ENCODE assay signal across 1 cellular context in the genomic region with DNA sequence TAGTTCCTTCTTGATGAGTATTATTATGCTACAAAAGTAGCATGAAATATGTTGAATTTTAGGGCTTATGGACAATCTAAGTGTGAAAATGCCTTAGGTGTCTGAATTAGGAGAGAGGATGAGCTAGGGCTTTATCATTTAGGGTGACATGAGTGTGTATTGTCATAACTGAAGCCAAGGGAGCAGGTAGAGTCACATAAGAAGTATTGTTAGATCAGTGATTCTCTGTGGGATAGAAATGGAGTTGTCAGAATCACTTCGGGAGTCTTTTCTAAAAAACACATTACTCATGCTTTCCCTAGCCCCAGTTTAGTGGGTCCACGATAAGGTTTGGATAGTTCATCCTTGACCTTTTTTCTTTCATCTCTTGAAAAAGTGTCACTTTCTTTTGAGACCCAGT.
TF ChIP-seq lines count a peak whose summit lies in the region.

No MANE protein-coding gene starts in this region.

TF ChIP-seq in WTC11, 78 proteins besides CTCF, POLR2A, EP300 and RAD21:
- TF ChIP-seq CDX4 (CRISPR knock-in tag; IDR thresholded peaks at IDR 0.05; ENCODE audit: borderline replicate concordance): no peak
- no peak for TF ChIP-seq CREB1 (CRISPR knock-in tag; IDR thresholded peaks at IDR 0.05)
- TF ChIP-seq ZNF317 (CRISPR knock-in tag; IDR thresholded peaks at IDR 0.05; ENCODE audit: borderline replicate concordance, low read depth): no peak
- TF ChIP-seq ZNF532 (CRISPR knock-in tag; IDR thresholded peaks at IDR 0.05; ENCODE audit: borderline replicate concordance): no peak
- TF ChIP-seq, protein P1, sequence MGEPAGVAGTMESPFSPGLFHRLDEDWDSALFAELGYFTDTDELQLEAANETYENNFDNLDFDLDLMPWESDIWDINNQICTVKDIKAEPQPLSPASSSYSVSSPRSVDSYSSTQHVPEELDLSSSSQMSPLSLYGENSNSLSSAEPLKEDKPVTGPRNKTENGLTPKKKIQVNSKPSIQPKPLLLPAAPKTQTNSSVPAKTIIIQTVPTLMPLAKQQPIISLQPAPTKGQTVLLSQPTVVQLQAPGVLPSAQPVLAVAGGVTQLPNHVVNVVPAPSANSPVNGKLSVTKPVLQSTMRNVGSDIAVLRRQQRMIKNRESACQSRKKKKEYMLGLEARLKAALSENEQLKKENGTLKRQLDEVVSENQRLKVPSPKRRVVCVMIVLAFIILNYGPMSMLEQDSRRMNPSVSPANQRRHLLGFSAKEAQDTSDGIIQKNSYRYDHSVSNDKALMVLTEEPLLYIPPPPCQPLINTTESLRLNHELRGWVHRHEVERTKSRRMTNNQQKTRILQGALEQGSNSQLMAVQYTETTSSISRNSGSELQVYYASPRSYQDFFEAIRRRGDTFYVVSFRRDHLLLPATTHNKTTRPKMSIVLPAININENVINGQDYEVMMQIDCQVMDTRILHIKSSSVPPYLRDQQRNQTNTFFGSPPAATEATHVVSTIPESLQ (CRISPR knock-in tag; IDR thresholded peaks at IDR 0.05): no peak
- TF ChIP-seq CBFB (CRISPR knock-in tag; IDR thresholded peaks at IDR 0.05; ENCODE audit: low read depth): no peak
- TF ChIP-seq, protein P2, sequence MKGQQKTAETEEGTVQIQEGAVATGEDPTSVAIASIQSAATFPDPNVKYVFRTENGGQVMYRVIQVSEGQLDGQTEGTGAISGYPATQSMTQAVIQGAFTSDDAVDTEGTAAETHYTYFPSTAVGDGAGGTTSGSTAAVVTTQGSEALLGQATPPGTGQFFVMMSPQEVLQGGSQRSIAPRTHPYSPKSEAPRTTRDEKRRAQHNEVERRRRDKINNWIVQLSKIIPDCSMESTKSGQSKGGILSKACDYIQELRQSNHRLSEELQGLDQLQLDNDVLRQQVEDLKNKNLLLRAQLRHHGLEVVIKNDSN (CRISPR knock-in tag; IDR thresholded peaks at IDR 0.05): no peak
TF ChIP-seq in WTC11: peak in this region for 0.
